8 cellular contexts compared by ENCODE assay signal in genomic region chrX:85111347-85111746, GRCh38.
DNase-seq lines count a peak whose midpoint lies in the region; ATAC-seq and TF ChIP-seq lines count a peak whose summit lies in the region.

No MANE protein-coding gene starts in this region.

- no peak for TF ChIP-seq EP300 in transverse colon (IDR thresholded peaks at IDR 0.05; ENCODE audit: low read depth)

- H3K27ac Mint-ChIP-seq in activated naive CD4-positive, alpha-beta T cell treated with anti-CD3 and anti-CD28 coated beads for 36 hours = no peak overlapping the region

- no peak overlapping the region for H3K27ac ChIP-seq in transverse colon

- H3K4me1 ChIP-seq in transverse colon = peaks cover 0 to 4% (median 1%) of the 10 kb centered on the region in 4 donors

- intact Hi-C loops in activated naive CD4-positive, alpha-beta T cell treated with anti-CD3 and anti-CD28 coated beads for 36 hours (cut with micrococcal nuclease) = loop anchor here (1.0 to 2.0 kb wide), 2 partner anchors 27 to 433 kb away; no protein-coding TSS in a partner anchor
- intact Hi-C loops in transverse colon (cut with DNase I; ENCODE audit: low total_unique reads) = no loop called here
- intact Hi-C loops in sciatic nerve (cut with DNase I) = no loop called here

- ATAC-seq in sciatic nerve (no peak), HG03378 (IDR thresholded peaks at IDR 0.05; ENCODE audit: unreplicated experiment) (no peak)

- in situ Hi-C loops in transverse colon (cut with MboI; ENCODE audit: low pct_ligation_motif_present in 1 of 4, low pct_unique_long_range_greater_than_20kb in 1 of 4, low sequenced_read_pairs in 3 of 4) = loop anchor here (10.0 to 25.0 kb wide), 3 partner anchors 426 to 451 kb away; no protein-coding TSS in a partner anchor

- no peaks in the 10 kb centered on the region for H3K36me3 ChIP-seq in transverse colon

- peak; percentile 42 to 58 (median 52) for TF ChIP-seq CTCF in transverse colon (IDR thresholded peaks at IDR 0.05)

- H3K4me3 Mint-ChIP-seq in activated naive CD4-positive, alpha-beta T cell treated with anti-CD3 and anti-CD28 coated beads for 36 hours = no peak overlapping the region

- no peaks in the 10 kb centered on the region for H3K27me3 Mint-ChIP-seq in activated naive CD4-positive, alpha-beta T cell treated with anti-CD3 and anti-CD28 coated beads for 36 hours (ENCODE audit: low read depth)

- DNase-seq in activated naive CD4-positive, alpha-beta T cell treated with anti-CD3 and anti-CD28 coated beads for 36 hours = peak; percentile 16
- no peak for DNase-seq in activated naive CD4-positive, alpha-beta T cell (lab: John Stamatoyannopoulos, UW)
- DNase-seq in OCI-M1 (lab: John Stamatoyannopoulos, UW) (peak; percentile 40), fibroblast of peridontal ligament (ENCODE audit: extremely low read depth) (peak; percentile 13), transverse colon (no peak), sciatic nerve (ENCODE audit: low spot score) (no peak)
- no peak for DNase-seq in activated CD4-positive, alpha-beta T cell treated with anti-CD3 and anti-CD28 coated beads, Interleukin-2, amount 50 U/mL, for 4 hours

- H3K9me3 ChIP-seq in transverse colon = no peaks in the 10 kb centered on the region

- no peak for TF ChIP-seq POLR2A in transverse colon (IDR thresholded peaks at IDR 0.05)

- no peak overlapping the region for H3K4me3 ChIP-seq in transverse colon

- CTCF ChIA-PET in activated naive CD4-positive, alpha-beta T cell treated with anti-CD3 and anti-CD28 coated beads for 36 hours (lab: Charles Lee) = interaction anchor here (0.7 to 2.3 kb wide), 3 partner anchors 28 to 1578 kb away, joined by 3 to 6 read pairs (median 3); no protein-coding TSS in a partner anchor

- 31 to 40% methylated on average over 2 of the region's 2 CpGs for WGBS in transverse colon (ENCODE audit: low coverage in 1 of 2), 2 donors

- no peaks in the 10 kb centered on the region for H3K27me3 ChIP-seq in transverse colon

- H3K9me3 Mint-ChIP-seq in activated naive CD4-positive, alpha-beta T cell treated with anti-CD3 and anti-CD28 coated beads for 36 hours = no peaks in the 10 kb centered on the region

- H3K36me3 Mint-ChIP-seq in activated naive CD4-positive, alpha-beta T cell treated with anti-CD3 and anti-CD28 coated beads for 36 hours (ENCODE audit: low read depth) = no peaks in the 10 kb centered on the region

- H3K4me1 Mint-ChIP-seq in activated naive CD4-positive, alpha-beta T cell treated with anti-CD3 and anti-CD28 coated beads for 36 hours (ENCODE audit: low read depth) = no peaks in the 10 kb centered on the region

Comparison
In these comparisons a context has a peak if more than half of its experiments do, and no peak if none do; other contexts are left out.
1. DNase-seq: peak in activated naive CD4-positive, alpha-beta T cell treated with anti-CD3 and anti-CD28 coated beads for 36 hours (single experiment), OCI-M1 (single experiment) and fibroblast of peridontal ligament (single experiment); none in activated naive CD4-positive, alpha-beta T cell (0 of 4), transverse colon (single experiment), sciatic nerve (single experiment) and activated CD4-positive, alpha-beta T cell treated with anti-CD3 and anti-CD28 coated beads, Interleukin-2, amount 50 U/mL, for 4 hours (0 of 2).